14 cellular contexts compared by ENCODE assay signal in the genomic region with DNA sequence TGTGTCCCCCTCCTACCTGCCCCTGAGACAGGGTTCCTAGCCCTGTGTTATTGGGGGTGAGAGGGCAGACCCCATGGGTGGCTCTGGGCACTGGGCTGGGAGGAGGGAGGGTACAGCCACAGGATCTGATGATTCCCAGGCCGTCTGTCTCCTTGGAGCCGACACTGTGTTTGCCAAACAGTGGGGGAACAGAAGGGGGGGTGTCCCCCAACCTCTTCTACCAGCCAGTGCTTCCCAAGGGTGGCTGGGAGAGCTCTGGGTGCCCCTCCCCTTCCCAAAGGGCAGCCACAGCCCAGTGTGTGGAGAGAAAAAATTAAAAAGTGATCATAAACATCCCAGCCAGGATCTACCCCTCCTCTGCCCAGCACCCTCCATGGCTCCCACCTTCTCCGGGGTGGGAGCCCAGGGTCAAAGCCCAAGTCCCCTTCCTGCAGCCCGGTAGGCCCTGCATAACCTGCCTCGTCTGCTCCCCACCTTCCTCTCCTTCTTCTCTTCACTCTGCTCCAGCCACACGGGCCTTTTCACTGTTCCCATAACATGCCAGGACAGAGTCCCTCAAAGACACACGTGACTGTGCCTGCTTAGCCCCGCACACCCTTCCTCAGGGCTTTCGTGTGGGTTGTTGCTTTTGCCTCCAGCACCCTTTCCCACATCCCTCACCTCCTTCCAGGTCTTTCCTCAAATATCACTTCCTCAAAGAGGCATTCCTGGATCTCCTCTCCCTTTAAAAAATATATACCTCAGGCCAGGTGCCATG. TPM values are rescaled to one million over a fixed set of nuclear protein-coding genes. Genes with fewer than 3 reads are reported as not detected.
DNase-seq lines count a peak whose midpoint lies in the region; ATAC-seq and TF ChIP-seq lines count a peak whose summit lies in the region.
"Had no signal": no experiment of that assay in that cellular context is flagged by ENCODE, and none has a peak within 500 bp of the region (broad histone marks: within the 10 kb centered on the region; RNA-seq: fewer than 3 reads in every experiment).

No MANE protein-coding gene starts in this region.

- no peaks in the 10 kb centered on the region for H3K27me3 ChIP-seq in heart right ventricle
- peaks cover 0 to 2% (median 0%) of the 10 kb centered on the region in 3 donors for H3K27me3 ChIP-seq in skeletal muscle tissue (ENCODE audit: control insufficient read depth in 3 of 3, insufficient read depth in 3 of 3, low read length in 3 of 3)
- H3K27me3 ChIP-seq: upper lobe of left lung had no signal

- peak; percentile 49 to 85 (median 61) for ATAC-seq in heart right ventricle
- ATAC-seq in GM18520 (IDR thresholded peaks at IDR 0.05; ENCODE audit: unreplicated experiment) = no peak
- ATAC-seq: activated CD8-positive, alpha-beta memory T cell treated with anti-CD3 and anti-CD28 coated beads, Interleukin-2, amount 10 ng/mL, durations not matched to agents 7 days and 5 days had no signal

- H3K36me3 ChIP-seq in heart right ventricle = peaks cover 0 to 13% (median 0%) of the 10 kb centered on the region in 9 donors
- peaks cover 3 to 27% (median 11%) of the 10 kb centered on the region in 3 donors for H3K36me3 ChIP-seq in skeletal muscle tissue (ENCODE audit: control insufficient read depth in 3 of 3, insufficient read depth in 3 of 3, low read length in 3 of 3)
- H3K36me3 ChIP-seq: upper lobe of left lung had no signal

- TF ChIP-seq CTCF in heart right ventricle (IDR thresholded peaks at IDR 0.05) = no peak

- no peaks in the 10 kb centered on the region for H3K9me3 ChIP-seq in heart right ventricle
- H3K9me3 ChIP-seq in skeletal muscle tissue (ENCODE audit: control insufficient read depth in 3 of 3, low read length in 3 of 3) = no peaks in the 10 kb centered on the region
- H3K9me3 ChIP-seq: upper lobe of left lung had no signal

- DNase-seq in heart right ventricle = peak; percentile 42 to 72
- no peak for DNase-seq in mucosa of gallbladder (ENCODE audit: low spot score)
- no peak for DNase-seq in DMS79 treated with DMSO at 0.1 percent for 48 hours (lab: John Stamatoyannopoulos, UW)
- DNase-seq: activated CD8-positive, alpha-beta memory T cell treated with anti-CD3 and anti-CD28 coated beads, Interleukin-2, amount 10 ng/mL, durations not matched to agents 7 days and 5 days; erythroblast; T-helper 9 cell had no signal

- peak overlapping the region; percentile 7 for H3K27ac ChIP-seq in angular gyrus (ENCODE audit: low read depth, low read length)
- peak overlapping the region; percentile 65 to 95 (median 89) for H3K27ac ChIP-seq in heart right ventricle
- peak overlapping the region; percentile 99 for H3K27ac ChIP-seq in skeletal muscle tissue (ENCODE audit: low read depth, low read length)
- H3K27ac ChIP-seq: HL-60, parathyroid adenoma, upper lobe of left lung had no signal

- intact Hi-C loops in heart right ventricle (cut with DNase I) = loop anchor here in 3 of 10 donors (10.0 kb wide), 2 partner anchors 245 to 255 kb away; partner anchors contain the start of gene SHD (in 1 of the 3)

- 35 to 43% methylated on average over 9 of the region's 9 CpGs for WGBS in heart right ventricle, 2 donors

- H3K9ac ChIP-seq in skeletal muscle tissue (ENCODE audit: low read depth in 1 of 3, low read length in 3 of 3) = peak overlapping the region; percentile 19 to 98 (median 74)
- H3K9ac ChIP-seq: parathyroid adenoma had no signal

- H3K4me1 ChIP-seq in heart right ventricle (peaks cover 9 to 34% (median 19%) of the 10 kb centered on the region in 9 donors), skeletal muscle tissue (ENCODE audit: control insufficient read depth in 3 of 3, insufficient read depth in 3 of 3, low read length in 3 of 3) (peaks cover 17 to 51% (median 35%) of the 10 kb centered on the region in 3 donors)
- H3K4me1 ChIP-seq: parathyroid adenoma, upper lobe of left lung had no signal

- H3K4me3 ChIP-seq in heart right ventricle (no peak overlapping the region), skeletal muscle tissue (ENCODE audit: low read length in 3 of 3) (no peak overlapping the region)
- H3K4me3 ChIP-seq: upper lobe of left lung had no signal

RNA-seq across cellular contexts. Expression of gene PLIN4, which starts 1.4 kb away (rescaled TPM):
- total RNA-seq in heart right ventricle = 100 to 1,000 TPM; 143 to 416 (median 198) TPM
- 100 to 1,000 TPM in 1 of 2 donors, 10 to 100 TPM in 1; 42.0 to 225 TPM for polyA plus RNA-seq in heart right ventricle
- total RNA-seq in skeletal muscle tissue = 15.7 TPM
- total RNA-seq in mucosa of gallbladder = 36.4 TPM
- total RNA-seq: activated CD8-positive, alpha-beta memory T cell treated with anti-CD3 and anti-CD28 coated beads, Interleukin-2, amount 10 ng/mL, durations not matched to agents 7 days and 5 days had no signal

RNA-seq across cellular contexts. Expression of gene PLIN5, which starts 15.3 kb away (rescaled TPM):
- total RNA-seq in heart right ventricle (100 to 1,000 TPM in 1 of 10 donors, 10 to 100 TPM in 9; 33.6 to 144 (median 45.7) TPM), skeletal muscle tissue (2.1 TPM), mucosa of gallbladder (13.6 TPM)
- 100 to 1,000 TPM in 1 of 2 donors, 10 to 100 TPM in 1; 25.7 to 149 TPM for polyA plus RNA-seq in heart right ventricle
- total RNA-seq: activated CD8-positive, alpha-beta memory T cell treated with anti-CD3 and anti-CD28 coated beads, Interleukin-2, amount 10 ng/mL, durations not matched to agents 7 days and 5 days; astrocyte; kidney epithelial cell had no signal

RNA-seq across cellular contexts. Expression of gene LRG1, which starts 20.1 kb away (rescaled TPM):
- total RNA-seq in heart right ventricle (1 to 10 TPM in 1 of 10 donors, under 1 TPM in 9; 0.06 to 1.3 (median 0.31) TPM), skeletal muscle tissue (0.52 TPM), mucosa of gallbladder (16.2 TPM)
- polyA plus RNA-seq in heart right ventricle = under 1 TPM; 0.15 to 0.29 TPM

RNA-seq across cellular contexts. Expression of gene SEMA6B, which starts 39.8 kb away (rescaled TPM):
- total RNA-seq in heart right ventricle (10 to 100 TPM in 4 of 10 donors, 1 to 10 TPM in 6; 3.4 to 27.9 (median 9.0) TPM), skeletal muscle tissue (11.5 TPM), mucosa of gallbladder (5.0 TPM)
- 10 to 100 TPM in 1 of 2 donors, 1 to 10 TPM in 1; 9.1 to 12.8 TPM for polyA plus RNA-seq in heart right ventricle
- total RNA-seq: activated CD8-positive, alpha-beta memory T cell treated with anti-CD3 and anti-CD28 coated beads, Interleukin-2, amount 10 ng/mL, durations not matched to agents 7 days and 5 days had no signal

RNA-seq across cellular contexts. Expression of gene HDGFL2, which starts 47.6 kb away (rescaled TPM):
- total RNA-seq in heart right ventricle = 10 to 100 TPM; 20.5 to 39.0 (median 26.7) TPM
- polyA plus RNA-seq in heart right ventricle = 10 to 100 TPM; 32.9 to 40.9 TPM
- 33.9 TPM for total RNA-seq in skeletal muscle tissue
- 54.4 TPM for total RNA-seq in mucosa of gallbladder

Comparison
In these comparisons a context has a peak if more than half of its experiments do, and no peak if none do; other contexts are left out.
1. H3K27ac ChIP-seq: peak in every context shown above with its lines; median percentile 99 in skeletal muscle tissue; 89 in heart right ventricle; 7 in angular gyrus.
2. DNase-seq: peak in heart right ventricle (2 of 2); none in mucosa of gallbladder (single experiment) and DMS79 treated with DMSO at 0.1 percent for 48 hours (single experiment).